In the genomic region with DNA sequence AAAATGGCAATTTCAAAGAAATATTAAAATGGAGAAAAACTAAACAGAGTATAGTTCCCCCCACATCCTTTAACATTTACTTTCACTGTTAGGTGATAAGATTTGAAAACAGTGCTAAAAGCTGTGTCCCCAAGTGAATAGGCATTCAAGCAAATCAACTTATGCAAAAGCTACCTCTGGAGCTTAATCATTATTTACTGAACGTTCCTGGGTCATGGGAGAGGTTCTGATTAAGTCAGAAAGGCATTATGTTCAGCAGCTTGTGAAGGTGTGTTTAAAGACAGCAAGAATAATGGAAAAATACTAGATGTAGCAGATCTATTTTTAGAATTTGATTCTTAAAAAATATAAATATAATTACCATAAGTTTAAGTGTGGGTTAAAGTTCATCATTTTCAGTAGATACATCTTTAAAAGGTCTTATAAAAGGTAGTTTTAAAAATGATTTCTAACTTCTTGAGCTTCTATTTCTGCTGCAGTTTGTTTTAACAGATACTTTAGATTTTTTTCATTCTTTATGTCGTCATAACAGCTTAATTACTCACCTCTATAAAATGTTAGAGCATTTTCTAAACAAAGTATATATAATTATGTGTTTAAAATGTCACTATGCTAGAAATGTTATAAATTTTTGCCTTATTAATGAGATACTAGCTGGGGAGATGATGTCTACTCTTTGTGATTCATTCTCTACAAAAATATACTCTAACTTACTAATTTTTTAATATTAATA, we compare ENCODE assay signal across 13 cellular contexts.
A peak's percentile ranks its signal among the peaks of the same experiment; 100 is the strongest.
DNase-seq lines count a peak whose midpoint lies in the region; ATAC-seq and TF ChIP-seq lines count a peak whose summit lies in the region.
"Had no signal": no experiment of that assay in that cellular context is flagged by ENCODE, and none has a peak within 500 bp of the region (broad histone marks: within the 10 kb centered on the region; RNA-seq: fewer than 3 reads in every experiment).

No MANE protein-coding gene starts in this region.

- no peak overlapping the region for H2AK5ac ChIP-seq in mesenchymal stem cell (ENCODE audit: low read length, severe bottlenecking)

- TF ChIP-seq CTCF in choroid plexus epithelial cell (conservative IDR thresholded peaks at IDR 0.05; ENCODE audit: low read depth, low read length) (no peak), GM10248 (IDR thresholded peaks at IDR 0.05; ENCODE audit: control extremely low read depth, extremely low read depth, low read depth, missing control alignments) (no peak)

- H3K9me3 ChIP-seq in mesenchymal stem cell (ENCODE audit: control insufficient read depth, low read length) = no peaks in the 10 kb centered on the region
- H3K9me3 ChIP-seq: SJCRH30 had no signal

- H3K79me2 ChIP-seq in ACC112 (ENCODE audit: control insufficient read depth, insufficient read depth, low read length, unreplicated experiment) = no peaks in the 10 kb centered on the region

- no peak overlapping the region for H2BK120ac ChIP-seq in mesenchymal stem cell (ENCODE audit: low read depth, low read length)

- H3K79me1 ChIP-seq in mesenchymal stem cell (replicated peaks; ENCODE audit: low read length, poor library complexity, severe bottlenecking) = peaks cover 9% of the 10 kb centered on the region

- no peak overlapping the region for H2BK5ac ChIP-seq in mesenchymal stem cell (ENCODE audit: low read depth, low read length, poor library complexity, severe bottlenecking)

- H3K27ac ChIP-seq in ACC112 (ENCODE audit: low read depth, low read length) (peak overlapping the region; percentile 31), mesenchymal stem cell (ENCODE audit: low read length, poor library complexity, severe bottlenecking) (peak overlapping the region; percentile 84)
- H3K27ac ChIP-seq: SJCRH30 had no signal

- H4K8ac ChIP-seq in mesenchymal stem cell (ENCODE audit: low read length) = no peak overlapping the region

- H3K4ac ChIP-seq in mesenchymal stem cell (ENCODE audit: low read depth in 1 of 2, low read length in 2 of 2) = no peak overlapping the region

- WGBS in mesenchymal stem cell = 0% methylated on average over 1 of the region's 2 CpGs

- H4K91ac ChIP-seq in mesenchymal stem cell (ENCODE audit: low read length) = no peak overlapping the region

- H3K36me3 ChIP-seq in ACC112 (ENCODE audit: insufficient read depth, low read length) (no peaks in the 10 kb centered on the region), mesenchymal stem cell (ENCODE audit: control insufficient read depth in 1 of 2, insufficient read depth in 2 of 2, low read depth in 1 of 2, low read length in 2 of 2) (no peaks in the 10 kb centered on the region)
- H3K36me3 ChIP-seq: SJCRH30 had no signal

- no peaks in the 10 kb centered on the region for H3K27me3 ChIP-seq in ACC112 (ENCODE audit: insufficient read depth, low read length)
- H3K27me3 ChIP-seq in mesenchymal stem cell (ENCODE audit: control insufficient read depth in 1 of 2, insufficient read depth in 1 of 2, low read length in 2 of 2) = no peaks in the 10 kb centered on the region
- H3K27me3 ChIP-seq: SJCRH30 had no signal

- H3K9ac ChIP-seq in mesenchymal stem cell (ENCODE audit: low read length) = no peak overlapping the region

- H3K4me3 ChIP-seq in ACC112 (ENCODE audit: low read depth, low read length) (peak overlapping the region; percentile 47), choroid plexus epithelial cell (ENCODE audit: low read depth, low read length) (no peak overlapping the region), mesenchymal stem cell (ENCODE audit: insufficient read depth in 1 of 2, low read depth in 1 of 2, low read length in 2 of 2) (no peak overlapping the region)
- H3K4me3 ChIP-seq: SJCRH30 had no signal

- no peak overlapping the region for H2BK12ac ChIP-seq in mesenchymal stem cell (ENCODE audit: low read length in 2 of 2)

- no peak overlapping the region for H3K18ac ChIP-seq in mesenchymal stem cell (ENCODE audit: low read depth in 1 of 2, low read length in 2 of 2)

- CTCF ChIA-PET in GM10248 (lab: Yijun Ruan, JAX) = interaction anchor here (0.9 kb wide), 1 partner anchor 31 kb away, joined by 3 read pairs; no protein-coding TSS in a partner anchor

- H3K14ac ChIP-seq in mesenchymal stem cell (ENCODE audit: low read length in 2 of 2) = no peak overlapping the region

- peaks cover 25% of the 10 kb centered on the region for H3K4me1 ChIP-seq in ACC112 (ENCODE audit: control insufficient read depth, insufficient read depth, low read length, unreplicated experiment)
- peaks cover 10% of the 10 kb centered on the region for H3K4me1 ChIP-seq in mesenchymal stem cell (ENCODE audit: control insufficient read depth, insufficient read depth, low read depth, low read length)
- H3K4me1 ChIP-seq: SJCRH30 had no signal

- H3K4me2 ChIP-seq in mesenchymal stem cell (ENCODE audit: low read length, poor library complexity, severe bottlenecking) = no peak overlapping the region

- H2BK15ac ChIP-seq in mesenchymal stem cell (ENCODE audit: low read depth, poor library complexity, severe bottlenecking) = no peak overlapping the region

- POLR2A ChIA-PET in GM10248 (lab: Yijun Ruan, JAX) = no interaction called here

- H3K23ac ChIP-seq in mesenchymal stem cell (ENCODE audit: low read length in 2 of 2) = no peak overlapping the region

- H2AFZ ChIP-seq in ACC112 (ENCODE audit: low read length, unreplicated experiment) (no peak overlapping the region), mesenchymal stem cell (ENCODE audit: low read depth, low read length) (no peak overlapping the region)

- peak; percentile 22 for DNase-seq in HS-5 (ENCODE audit: low read depth)
- peak; percentile 57 for DNase-seq in choroid plexus epithelial cell (ENCODE audit: low read depth)
- peak; percentile 37 for DNase-seq in mesenchymal stem cell
- no peak for DNase-seq in T1000 (lab: John Stamatoyannopoulos, UW)
- no peak for DNase-seq in GM10248 (ENCODE audit: extremely low spot score)
- DNase-seq: amniotic stem cell, NCI-H345, SJCRH30 had no signal

- no peak for ATAC-seq in GM18517 (IDR thresholded peaks at IDR 0.05; ENCODE audit: unreplicated experiment)
- ATAC-seq in HG03378 (IDR thresholded peaks at IDR 0.05; ENCODE audit: unreplicated experiment) = no peak
- ATAC-seq: natural killer cell treated with Interleukin-12 subunit alpha and Interleukin-12 subunit beta and Interleukin-15 and Interleukin-18, amount 100 ng/mL, for 72 hours; WTC11 had no signal

Comparison
In these comparisons a context has a peak if more than half of its experiments do, and no peak if none do; other contexts are left out.
1. DNase-seq: peak in HS-5 (single experiment), choroid plexus epithelial cell (single experiment) and mesenchymal stem cell (single experiment); none in T1000 (single experiment) and GM10248 (single experiment).